8 cellular contexts compared by ENCODE assay signal in genomic region chr2:3535794-3536681, GRCh38. TPM values are rescaled to one million over a fixed set of nuclear protein-coding genes. Genes with fewer than 3 reads are reported as not detected.
DNase-seq lines count a peak whose midpoint lies in the region; ATAC-seq and TF ChIP-seq lines count a peak whose summit lies in the region.

No MANE protein-coding gene starts in this region.

- H3K27me3 Mint-ChIP-seq in T-helper 17 cell (no peaks in the 10 kb centered on the region), natural killer cell (ENCODE audit: low read depth in 2 of 2) (no peaks in the 10 kb centered on the region)

- H3K4me1 Mint-ChIP-seq in T-helper 17 cell (peaks cover 2% of the 10 kb centered on the region), natural killer cell (peaks cover 6 to 15% of the 10 kb centered on the region in 2 donors)

- WGBS in esophagus squamous epithelium, 2 donors: 22 to 26% methylated on average over 24 of the region's 24 CpGs

- peak; percentile 48 for DNase-seq in A673 (ENCODE audit: low spot score)
- DNase-seq in HAP-1 (ENCODE audit: low spot score in 2 of 2): peak in 1 of 2 experiments; percentile 30
- no peak for DNase-seq in T-helper 17 cell
- peak; percentile 15 for DNase-seq in esophagus squamous epithelium (lab: John Stamatoyannopoulos, UW)
- DNase-seq in natural killer cell: no peak
- DNase-seq in GF-D8 (lab: John Stamatoyannopoulos, UW): no peak

- TF ChIP-seq CTCF in A673 (conservative IDR thresholded peaks at IDR 0.05; ENCODE audit: low read depth, low read length) (no peak), esophagus squamous epithelium (IDR thresholded peaks at IDR 0.05) (peak in 2 of 6 experiments; percentile 6 to 10), natural killer cell (IDR thresholded peaks at IDR 0.05) (no peak)

- H3K36me3 Mint-ChIP-seq in T-helper 17 cell (ENCODE audit: low read depth) (no peaks in the 10 kb centered on the region), natural killer cell (no peaks in the 10 kb centered on the region)

- POLR2A ChIA-PET in A673 (lab: Charles Lee; ENCODE audit: low non-redundant PET): interaction anchor here (0.6 kb wide), 1 partner anchor 849 kb away, joined by 10 read pairs; no protein-coding TSS in a partner anchor

- in situ Hi-C loops in HAP-1 (cut with MboI; ENCODE audit: low sequenced_read_pairs): no loop called here

- intact Hi-C loops in A673 (cut with micrococcal nuclease; ENCODE audit: unreplicated experiment): loop anchor here (2.0 kb wide), 1 partner anchor 115 kb away; no protein-coding TSS in a partner anchor
- intact Hi-C loops in esophagus squamous epithelium (cut with DNase I): no loop called here
- intact Hi-C loops in natural killer cell (cut with micrococcal nuclease): no loop called here

- no peaks in the 10 kb centered on the region for H3K9me3 Mint-ChIP-seq in natural killer cell

- peak overlapping the region; percentile 19 for H3K27ac ChIP-seq in A673 (ENCODE audit: low read depth, low read length, poor library complexity, severe bottlenecking)
- H3K27ac ChIP-seq in esophagus squamous epithelium: peak overlapping the region; percentile 69 to 94 (median 90)

- CTCF ChIA-PET in A673 (lab: Charles Lee): interaction anchor here (0.5 kb wide), 1 partner anchor 17 kb away, joined by 9 read pairs; no protein-coding TSS in a partner anchor

- no peak overlapping the region for H3K4me3 Mint-ChIP-seq in T-helper 17 cell
- peak overlapping the region; percentile 93 for H3K4me3 Mint-ChIP-seq in natural killer cell

- H3K4me3 ChIP-seq in A673 (ENCODE audit: low read depth, low read length, poor library complexity, severe bottlenecking): no peak overlapping the region
- peak overlapping the region; percentile 13 for H3K4me3 ChIP-seq in HAP-1
- peak overlapping the region; percentile 4 to 61 (median 36) for H3K4me3 ChIP-seq in esophagus squamous epithelium

- H3K27ac Mint-ChIP-seq in T-helper 17 cell (peak overlapping the region; percentile 29), natural killer cell (peak overlapping the region; percentile 85 to 89)

- TF ChIP-seq POLR2A in esophagus squamous epithelium (IDR thresholded peaks at IDR 0.05): peak in 1 of 4 donors; percentile 20

- H3K9me3 ChIP-seq in A673 (ENCODE audit: low read depth, low read length, poor library complexity, severe bottlenecking) (no peaks in the 10 kb centered on the region), HAP-1 (no peaks in the 10 kb centered on the region), T-helper 17 cell (ENCODE audit: control insufficient read depth, low read length, poor library complexity, severe bottlenecking) (no peaks in the 10 kb centered on the region), esophagus squamous epithelium (no peaks in the 10 kb centered on the region)

- H3K27me3 ChIP-seq in A673 (replicated peaks; ENCODE audit: insufficient read depth, low read depth, low read length, poor library complexity): no peaks in the 10 kb centered on the region
- H3K27me3 ChIP-seq in HAP-1 (ENCODE audit: low read depth): no peaks in the 10 kb centered on the region
- no peaks in the 10 kb centered on the region for H3K27me3 ChIP-seq in esophagus squamous epithelium

- H3K36me3 ChIP-seq in A673 (ENCODE audit: insufficient read depth, low read length, poor library complexity, severe bottlenecking) (peaks cover 3% of the 10 kb centered on the region), HAP-1 (replicated peaks) (peaks cover 5% of the 10 kb centered on the region; the same call in 1 of the 2 replicates), esophagus squamous epithelium (peaks cover 0 to 33% (median 0%) of the 10 kb centered on the region in 3 donors)

- ATAC-seq in T-helper 17 cell (no peak), natural killer cell (peak; percentile 58 to 73 (median 71)), GM21717 (IDR thresholded peaks at IDR 0.05; ENCODE audit: unreplicated experiment) (no peak), HG03045 (IDR thresholded peaks at IDR 0.05; ENCODE audit: unreplicated experiment) (no peak)

- peaks cover 4% of the 10 kb centered on the region for H3K4me1 ChIP-seq in A673 (ENCODE audit: insufficient read depth, low read length, poor library complexity, severe bottlenecking)
- H3K4me1 ChIP-seq in HAP-1: no peaks in the 10 kb centered on the region
- peaks cover 13 to 42% (median 14%) of the 10 kb centered on the region in 3 donors for H3K4me1 ChIP-seq in esophagus squamous epithelium

- no TSS peak for BruUV-seq in A673 (replicated peaks; lab: Mats Ljungman, UMichigan)

RNA-seq across cellular contexts. Expression of gene ADI1, which starts 16.7 kb away (rescaled TPM):
- total RNA-seq in A673 (2021) (52.4 and 68.3 TPM in 2 replicates), T-helper 17 cell (10 to 100 TPM; 27.0 to 33.0 TPM), esophagus squamous epithelium (10 to 100 TPM; 33.3 to 73.6 (median 54.9) TPM), natural killer cell (10 to 100 TPM; 15.9 to 23.0 (median 17.4) TPM)

RNA-seq across cellular contexts. Expression of gene RNASEH1, which starts 22.1 kb away (rescaled TPM):
- total RNA-seq in A673 (2021): 45.3 and 48.3 TPM in 2 replicates
- total RNA-seq in T-helper 17 cell: 10 to 100 TPM; 25.9 to 32.9 TPM
- 10 to 100 TPM; 12.1 to 21.2 (median 19.0) TPM for total RNA-seq in esophagus squamous epithelium
- total RNA-seq in natural killer cell: 10 to 100 TPM; 25.6 to 30.6 (median 26.3) TPM

RNA-seq across cellular contexts. Expression of gene RPS7, which starts 39.0 kb away (rescaled TPM):
- total RNA-seq in A673 (2021) (1,383 and 1,475 TPM in 2 replicates), T-helper 17 cell (1,000 to 10,000 TPM; 1,710 to 1,803 TPM), esophagus squamous epithelium (1,000 to 10,000 TPM; 1,342 to 4,027 (median 3,705) TPM), natural killer cell (1,000 to 10,000 TPM in 2 of 3 donors, 100 to 1,000 TPM in 1; 815 to 1,068 (median 1,001) TPM)

RNA-seq across cellular contexts. Expression of gene COLEC11, which starts 58.9 kb away (rescaled TPM):
- 0.63 and 0.77 TPM in 2 replicates for total RNA-seq in A673 (2021)
- total RNA-seq in T-helper 17 cell: not detected
- 1 to 10 TPM in 2 of 4 donors, under 1 TPM in 1, not detected in 1; 0.56 to 2.3 (median 1.0) TPM for total RNA-seq in esophagus squamous epithelium
- total RNA-seq in natural killer cell: under 1 TPM in 1 of 3 donors, not detected in 2; 0.61 TPM

Comparison
In these comparisons a context has a peak if more than half of its experiments do, and no peak if none do; other contexts are left out.
1. DNase-seq: peak in A673 (single experiment) and esophagus squamous epithelium (single experiment); none in T-helper 17 cell (0 of 3), natural killer cell (single experiment) and GF-D8 (single experiment).
2. ATAC-seq: peak in natural killer cell (3 of 3); none in T-helper 17 cell (single experiment), GM21717 (single experiment) and HG03045 (single experiment).